ENCODE assay signal across 14 cellular contexts in the genomic region with DNA sequence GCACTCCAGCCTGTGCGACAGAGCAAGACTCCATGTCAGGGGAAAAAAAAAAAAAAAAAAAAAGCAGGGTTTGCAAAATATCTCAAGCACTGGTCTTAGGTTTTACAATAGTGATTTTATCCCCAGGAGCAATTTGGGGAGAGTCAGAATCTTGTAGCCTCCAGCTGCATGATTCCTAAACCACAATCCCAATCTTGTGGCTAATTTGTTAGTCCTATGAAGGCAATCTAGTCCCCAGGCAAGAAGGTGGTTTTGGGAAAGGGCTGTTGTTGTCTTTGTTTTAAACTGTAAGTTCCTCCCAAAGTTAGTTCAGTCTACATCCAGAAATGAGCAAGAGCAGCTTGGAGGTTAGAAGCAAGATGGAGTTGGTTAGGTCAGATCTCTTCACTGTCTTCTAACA.
A peak's percentile ranks its signal among the peaks of the same experiment; 100 is the strongest.
DNase-seq lines count a peak whose midpoint lies in the region; ATAC-seq lines count a peak whose summit lies in the region.
"Had no signal": no experiment of that assay in that cellular context is flagged by ENCODE, and none has a peak within 500 bp of the region (broad histone marks: within the 10 kb centered on the region; RNA-seq: fewer than 3 reads in every experiment).

No MANE protein-coding gene starts in this region.

- CTCF ChIA-PET in activated CD8-positive, alpha-beta memory T cell treated with anti-CD3 and anti-CD28 coated beads, Interleukin-2, amount 10 ng/mL, durations not matched to agents 7 days and 5 days (lab: Charles Lee): no interaction called here

- peak overlapping the region; percentile 19 for H3K4me3 Mint-ChIP-seq in T-helper 17 cell
- no peak overlapping the region for H3K4me3 Mint-ChIP-seq in activated CD8-positive, alpha-beta memory T cell treated with anti-CD3 and anti-CD28 coated beads, Interleukin-2, amount 10 ng/mL, durations not matched to agents 7 days and 5 days
- H3K4me3 Mint-ChIP-seq: GM23338 had no signal

- no peaks in the 10 kb centered on the region for H3K9me3 ChIP-seq in T-helper 17 cell (ENCODE audit: control insufficient read depth, low read length, poor library complexity, severe bottlenecking)
- H3K9me3 ChIP-seq: A549, BE2C had no signal

- H3K9me3 Mint-ChIP-seq in activated CD8-positive, alpha-beta memory T cell treated with anti-CD3 and anti-CD28 coated beads, Interleukin-2, amount 10 ng/mL, durations not matched to agents 7 days and 5 days (ENCODE audit: low read depth): no peaks in the 10 kb centered on the region
- H3K9me3 Mint-ChIP-seq: CD8-positive, alpha-beta T cell; GM23338 had no signal

- ATAC-seq in T-helper 17 cell (no peak), HG02610 (IDR thresholded peaks at IDR 0.05; ENCODE audit: unreplicated experiment) (no peak), HG03025 (IDR thresholded peaks at IDR 0.05; ENCODE audit: low FRiP score, unreplicated experiment) (no peak)
- ATAC-seq in activated CD8-positive, alpha-beta memory T cell treated with anti-CD3 and anti-CD28 coated beads, Interleukin-2, amount 10 ng/mL, durations not matched to agents 7 days and 5 days: no peak
- ATAC-seq: GM23338, HepG2 had no signal

- H3K4me1 Mint-ChIP-seq in T-helper 17 cell: peaks cover 30% of the 10 kb centered on the region
- peaks cover 20% of the 10 kb centered on the region for H3K4me1 Mint-ChIP-seq in activated CD8-positive, alpha-beta memory T cell treated with anti-CD3 and anti-CD28 coated beads, Interleukin-2, amount 10 ng/mL, durations not matched to agents 7 days and 5 days

- peaks cover 6% of the 10 kb centered on the region for H3K36me3 Mint-ChIP-seq in T-helper 17 cell (ENCODE audit: low read depth)
- peaks cover 28% of the 10 kb centered on the region for H3K36me3 Mint-ChIP-seq in activated CD8-positive, alpha-beta memory T cell treated with anti-CD3 and anti-CD28 coated beads, Interleukin-2, amount 10 ng/mL, durations not matched to agents 7 days and 5 days

- peak; percentile 11 for DNase-seq in ELR (ENCODE audit: low read depth)
- no peak for DNase-seq in T-helper 17 cell
- DNase-seq in fibroblast of peridontal ligament (ENCODE audit: extremely low read depth): peak; percentile 84
- DNase-seq in stimulated activated CD4-positive, alpha-beta T cell treated with anti-CD3 and anti-CD28 coated beads, Interleukin-15, amount 100 ng/mL, for 24 hours: no peak
- no peak for DNase-seq in activated CD8-positive, alpha-beta memory T cell treated with anti-CD3 and anti-CD28 coated beads, Interleukin-2, amount 10 ng/mL, durations not matched to agents 7 days and 5 days
- DNase-seq: BE2C; CD8-positive, alpha-beta T cell; DMS53; H7 had no signal

- H3K27ac Mint-ChIP-seq in T-helper 17 cell: peak overlapping the region; percentile 98
- H3K27ac Mint-ChIP-seq in activated CD8-positive, alpha-beta memory T cell treated with anti-CD3 and anti-CD28 coated beads, Interleukin-2, amount 10 ng/mL, durations not matched to agents 7 days and 5 days: no peak overlapping the region
- H3K27ac Mint-ChIP-seq: GM23338 had no signal

- no peaks in the 10 kb centered on the region for H3K27me3 Mint-ChIP-seq in T-helper 17 cell
- no peaks in the 10 kb centered on the region for H3K27me3 Mint-ChIP-seq in activated CD8-positive, alpha-beta memory T cell treated with anti-CD3 and anti-CD28 coated beads, Interleukin-2, amount 10 ng/mL, durations not matched to agents 7 days and 5 days

Comparison
In these comparisons a context has a peak if more than half of its experiments do, and no peak if none do; other contexts are left out.
1. DNase-seq: peak in ELR (single experiment) and fibroblast of peridontal ligament (single experiment); none in T-helper 17 cell (0 of 3), stimulated activated CD4-positive, alpha-beta T cell treated with anti-CD3 and anti-CD28 coated beads, Interleukin-15, amount 100 ng/mL, for 24 hours (single experiment) and activated CD8-positive, alpha-beta memory T cell treated with anti-CD3 and anti-CD28 coated beads, Interleukin-2, amount 10 ng/mL, durations not matched to agents 7 days and 5 days (single experiment).